In the genomic region with DNA sequence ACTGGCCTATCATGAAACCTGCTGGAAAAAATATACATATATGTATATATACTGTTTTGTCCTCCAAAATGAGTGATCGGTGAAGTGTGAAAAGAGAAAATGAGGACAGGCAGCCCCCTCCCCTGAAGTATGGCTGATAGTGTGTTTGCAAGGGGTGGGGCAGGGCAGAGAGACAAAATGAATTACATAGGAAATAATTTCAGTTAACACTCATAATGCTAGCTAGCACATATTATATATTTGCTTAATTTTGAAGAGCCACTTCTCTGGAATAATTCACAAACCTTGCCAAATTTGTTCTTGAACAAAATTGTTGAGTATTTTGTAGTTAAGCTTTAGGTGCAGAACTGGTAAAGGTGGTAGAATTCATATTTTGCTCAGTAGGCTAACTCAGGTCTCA, we compare ENCODE assay signal across 17 cellular contexts.
"Had no signal": no experiment of that assay in that cellular context is flagged by ENCODE, and none has a peak within 500 bp of the region (broad histone marks: within the 10 kb centered on the region; RNA-seq: fewer than 3 reads in every experiment).

No MANE protein-coding gene starts in this region.

- H3K27ac ChIP-seq: esophagus squamous epithelium, foreskin keratinocyte, spleen, tibial artery had no signal

- H3K27ac Mint-ChIP-seq: mesothelial cell of epicardium; stimulated activated memory B cell treated with anti-CD40 and anti-IgM and Interleukin-4, amounts not matched to agents 10 μg/mL and 1 μg/mL and 100 μg/mL, for 72 hours; stimulated activated naive CD8-positive, alpha-beta T cell treated with anti-CD3 and anti-CD28 coated beads, Interleukin-15, Interleukin-2, amounts not matched to agents 100 ng/mL and 50 ng/mL, for 24 hours had no signal

- H3K27me3 ChIP-seq: esophagus squamous epithelium, foreskin keratinocyte, spleen, tibial artery, upper lobe of left lung had no signal

- ATAC-seq: foreskin keratinocyte; left cardiac atrium; sciatic nerve; stimulated activated memory B cell treated with anti-CD40 and anti-IgM and Interleukin-4, amounts not matched to agents 10 μg/mL and 1 μg/mL and 100 μg/mL, for 72 hours had no signal

- H3K4me1 Mint-ChIP-seq: mesothelial cell of epicardium had no signal

- H3K9me3 Mint-ChIP-seq: mesothelial cell of epicardium; neural crest cell; stimulated activated memory B cell treated with anti-CD40 and anti-IgM and Interleukin-4, amounts not matched to agents 10 μg/mL and 1 μg/mL and 100 μg/mL, for 72 hours; stimulated activated naive CD8-positive, alpha-beta T cell treated with anti-CD3 and anti-CD28 coated beads, Interleukin-15, Interleukin-2, amounts not matched to agents 100 ng/mL and 50 ng/mL, for 24 hours had no signal

- H3K36me3 ChIP-seq: esophagus squamous epithelium, spleen, tibial artery, upper lobe of left lung had no signal

- H3K9me3 ChIP-seq: esophagus squamous epithelium, spleen, tibial artery, upper lobe of left lung had no signal

- H3K36me3 Mint-ChIP-seq: mesothelial cell of epicardium had no signal

- H3K4me3 ChIP-seq: esophagus squamous epithelium, spleen, tibial artery, upper lobe of left lung had no signal

- DNase-seq: effector memory CD4-positive, alpha-beta T cell; esophagus squamous epithelium; foreskin keratinocyte; kidney; left cardiac atrium; posterior cingulate gyrus; spleen; stimulated activated CD4-positive, alpha-beta T cell treated with anti-CD3 and anti-CD28 coated beads, Interleukin-15, amount 100 ng/mL, for 24 hours; stimulated activated CD4-positive, alpha-beta T cell treated with anti-CD3 and anti-CD28 coated beads, Interleukin-1b, Interleukin-23, amount 100 ng/mL, for 48 hours; stimulated activated CD4-positive, alpha-beta T cell treated with anti-CD3 and anti-CD28 coated beads, Interleukin-4, amount 100 ng/mL, for 24 hours; tibial artery; upper lobe of left lung had no signal

- H3K27me3 Mint-ChIP-seq: stimulated activated memory B cell treated with anti-CD40 and anti-IgM and Interleukin-4, amounts not matched to agents 10 μg/mL and 1 μg/mL and 100 μg/mL, for 72 hours; stimulated activated naive CD8-positive, alpha-beta T cell treated with anti-CD3 and anti-CD28 coated beads, Interleukin-15, Interleukin-2, amounts not matched to agents 100 ng/mL and 50 ng/mL, for 24 hours had no signal

- H3K4me3 Mint-ChIP-seq: mesothelial cell of epicardium; neural crest cell; stimulated activated memory B cell treated with anti-CD40 and anti-IgM and Interleukin-4, amounts not matched to agents 10 μg/mL and 1 μg/mL and 100 μg/mL, for 72 hours; stimulated activated naive CD8-positive, alpha-beta T cell treated with anti-CD3 and anti-CD28 coated beads, Interleukin-15, Interleukin-2, amounts not matched to agents 100 ng/mL and 50 ng/mL, for 24 hours had no signal

- H3K4me1 ChIP-seq: foreskin keratinocyte had no signal
